In genomic region chr13:62483774-62484173, GRCh38 we compare ENCODE assay signal across 28 cellular contexts.
DNase-seq lines count a peak whose midpoint lies in the region; ATAC-seq and TF ChIP-seq lines count a peak whose summit lies in the region.
"Had no signal": no experiment of that assay in that cellular context is flagged by ENCODE, and none has a peak within 500 bp of the region (broad histone marks: within the 10 kb centered on the region; RNA-seq: fewer than 3 reads in every experiment).

No MANE protein-coding gene starts in this region.

- H2BK15ac ChIP-seq in H9 (ENCODE audit: low read depth, low read length) (no peak overlapping the region), neuronal stem cell (ENCODE audit: low read length) (no peak overlapping the region)

- no peak overlapping the region for H3T11ph ChIP-seq in H9 (ENCODE audit: low read length)

- H3K4me2 ChIP-seq in H9 (ENCODE audit: insufficient read depth, insufficient read length, low read length) (no peak overlapping the region), neuronal stem cell (ENCODE audit: insufficient read depth, low read length, poor library complexity, severe bottlenecking) (no peak overlapping the region)

- no peak overlapping the region for H3K18ac ChIP-seq in H9 (ENCODE audit: insufficient read length, low read depth, low read length)
- no peak overlapping the region for H3K18ac ChIP-seq in neuronal stem cell (ENCODE audit: low read length)

- peak overlapping the region; percentile 16 to 97 (median 42); a peak in 6 of 7 replicates for H3K27ac Mint-ChIP-seq in H9
- H3K27ac Mint-ChIP-seq in stimulated activated naive CD8-positive, alpha-beta T cell treated with anti-CD3 and anti-CD28 coated beads, Interleukin-15, amount 100 ng/mL, for 72 hours, result no peak overlapping the region
- H3K27ac Mint-ChIP-seq: activated CD4-positive, alpha-beta T cell treated with anti-CD3 and anti-CD28 coated beads for 36 hours; activated naive CD4-positive, alpha-beta T cell treated with anti-CD3 and anti-CD28 coated beads, Interleukin-2, amount 10 ng/mL, durations not matched to agents 7 days and 5 days; activated T-cell treated with anti-CD3 and anti-CD28 coated beads, Interleukin-2, amount 50 U/mL, for 72 hours; CD4-positive, alpha-beta memory T cell; T-cell had no signal

- DNase-seq in H9, result no peak
- peak; percentile 97 for DNase-seq in NCI-H146 treated with DMSO at 0.1 percent for 48 hours (lab: John Stamatoyannopoulos, UW; ENCODE audit: unreplicated experiment)
- peak; percentile 45 for DNase-seq in astrocyte of the hippocampus (ENCODE audit: low read depth, low spot score)
- no peak for DNase-seq in neuronal stem cell (ENCODE audit: low spot score)
- DNase-seq in lower leg skin (ENCODE audit: low spot score in 2 of 2), result no peak
- no peak for DNase-seq in NCI-H128 (lab: John Stamatoyannopoulos, UW; ENCODE audit: unreplicated experiment)
- DNase-seq in stimulated activated naive CD8-positive, alpha-beta T cell treated with anti-CD3 and anti-CD28 coated beads, Interleukin-15, amount 100 ng/mL, for 72 hours, result no peak
- DNase-seq: activated CD4-positive, alpha-beta T cell treated with anti-CD3 and anti-CD28 coated beads for 36 hours; activated naive CD4-positive, alpha-beta T cell treated with anti-CD3 and anti-CD28 coated beads, Interleukin-2, amount 10 ng/mL, durations not matched to agents 7 days and 5 days; activated T-cell treated with anti-CD3 and anti-CD28 coated beads, Interleukin-2, amount 50 U/mL, for 72 hours; anterior cingulate cortex; CD4-positive, alpha-beta memory T cell; effector CD4-positive, alpha-beta T cell; GF-D8; NCI-H1048; NCI-H2029; NCI-H526 treated with DMSO at 0.1 percent for 48 hours; nucleus accumbens; PC-3; SHP77 treated with DMSO at 0.1 percent for 48 hours; spleen; stimulated activated CD4-positive, alpha-beta T cell treated with anti-CD3 and anti-CD28 coated beads, Interleukin-4, amount 100 ng/mL, for 1 hour; stimulated activated naive CD4-positive, alpha-beta T cell treated with Interleukin-2 at 50 U/mL for 16 hours; T-cell; thyroid gland had no signal

- TF ChIP-seq CTCF in H9 (conservative IDR thresholded peaks at IDR 0.05) (no peak), lower leg skin (IDR thresholded peaks at IDR 0.05) (no peak)

- no peak overlapping the region for H3K23ac ChIP-seq in H9 (ENCODE audit: insufficient read length, low read depth, low read length)
- H3K23ac ChIP-seq in neuronal stem cell (ENCODE audit: low read depth, low read length, poor library complexity), result no peak overlapping the region

- H3K4me1 ChIP-seq in H9 (ENCODE audit: insufficient read depth, low read length) (no peaks in the 10 kb centered on the region; the same call in 1 of the 2 replicates), neuronal stem cell (ENCODE audit: control insufficient read depth in 2 of 2, insufficient read depth in 1 of 2, low read depth in 1 of 2, low read length in 2 of 2) (peaks cover 0 to 1% of the 10 kb centered on the region in 2 donors)
- H3K4me1 ChIP-seq: esophagus muscularis mucosa, gastroesophageal sphincter, spleen, thyroid gland had no signal

- H3K14ac ChIP-seq in H9 (ENCODE audit: insufficient read depth, low read length) (no peak overlapping the region), neuronal stem cell (ENCODE audit: low read length) (no peak overlapping the region)

- H4K8ac ChIP-seq in H9 (replicated peaks; ENCODE audit: insufficient read length, low read depth, low read length) (no peak overlapping the region), neuronal stem cell (ENCODE audit: low read depth, low read length) (no peak overlapping the region)

- H2AK5ac ChIP-seq in H9 (ENCODE audit: insufficient read length, low read length) (no peak overlapping the region), neuronal stem cell (ENCODE audit: low read depth, low read length) (no peak overlapping the region)

- H3K27me3 ChIP-seq in H9 (ENCODE audit: insufficient read depth, low read length) (no peaks in the 10 kb centered on the region), neuronal stem cell (ENCODE audit: control insufficient read depth in 3 of 3, insufficient read depth in 3 of 3, low read depth in 1 of 3, low read length in 3 of 3) (no peaks in the 10 kb centered on the region)
- H3K27me3 ChIP-seq: esophagus muscularis mucosa, gastroesophageal sphincter, spleen, thyroid gland had no signal

- H4K5ac ChIP-seq in H9 (ENCODE audit: insufficient read length, low read depth, low read length), result no peak overlapping the region

- H3K9ac ChIP-seq in H9 (ENCODE audit: extremely low read depth, insufficient read length, low read length) (no peak overlapping the region), neuronal stem cell (ENCODE audit: low read depth, low read length, poor library complexity) (no peak overlapping the region)

- H3K4me3 ChIP-seq in neuronal stem cell (ENCODE audit: low read length in 2 of 2) (no peak overlapping the region), lower leg skin (ENCODE audit: low read depth, poor library complexity, severe bottlenecking) (no peak overlapping the region)
- H3K4me3 ChIP-seq: esophagus muscularis mucosa, gastroesophageal sphincter, lung, spleen, thyroid gland had no signal

- H3K23me2 ChIP-seq in H9 (ENCODE audit: insufficient read length, low read depth, low read length, poor library complexity, severe bottlenecking), result no peaks in the 10 kb centered on the region

- H3K4me3 Mint-ChIP-seq in H9, result no peak overlapping the region
- H3K4me3 Mint-ChIP-seq in stimulated activated naive CD8-positive, alpha-beta T cell treated with anti-CD3 and anti-CD28 coated beads, Interleukin-15, amount 100 ng/mL, for 72 hours, result no peak overlapping the region
- H3K4me3 Mint-ChIP-seq: activated CD4-positive, alpha-beta T cell treated with anti-CD3 and anti-CD28 coated beads for 36 hours; activated naive CD4-positive, alpha-beta T cell treated with anti-CD3 and anti-CD28 coated beads, Interleukin-2, amount 10 ng/mL, durations not matched to agents 7 days and 5 days; activated T-cell treated with anti-CD3 and anti-CD28 coated beads, Interleukin-2, amount 50 U/mL, for 72 hours; CD4-positive, alpha-beta memory T cell; T-cell had no signal

- H3K27ac ChIP-seq in H9 (ENCODE audit: insufficient read length, low read depth, low read length) (no peak overlapping the region), neuronal stem cell (replicated peaks; ENCODE audit: low read length) (no peak overlapping the region)
- H3K27ac ChIP-seq: esophagus muscularis mucosa, gastroesophageal sphincter, spleen, thyroid gland had no signal

- H2AFZ ChIP-seq in H9 (ENCODE audit: low read length) (no peak overlapping the region), neuronal stem cell (ENCODE audit: low read length) (peak overlapping the region; percentile 72)

- TF ChIP-seq POLR2A in lower leg skin (IDR thresholded peaks at IDR 0.05), result no peak

- H3K9me3 Mint-ChIP-seq in H9, result no peaks in the 10 kb centered on the region
- peaks cover 7 to 10% of the 10 kb centered on the region in 2 donors for H3K9me3 Mint-ChIP-seq in stimulated activated naive CD8-positive, alpha-beta T cell treated with anti-CD3 and anti-CD28 coated beads, Interleukin-15, amount 100 ng/mL, for 72 hours
- H3K9me3 Mint-ChIP-seq: activated naive CD4-positive, alpha-beta T cell treated with anti-CD3 and anti-CD28 coated beads, Interleukin-2, amount 10 ng/mL, durations not matched to agents 7 days and 5 days had no signal

- H3K79me1 ChIP-seq in H9 (ENCODE audit: insufficient read depth, low read depth, low read length, poor library complexity, severe bottlenecking), result no peaks in the 10 kb centered on the region
- H3K79me1 ChIP-seq in neuronal stem cell (ENCODE audit: low read depth, low read length), result no peaks in the 10 kb centered on the region

- H3K4ac ChIP-seq in H9 (ENCODE audit: low read depth, low read length) (no peak overlapping the region), neuronal stem cell (ENCODE audit: low read length) (no peak overlapping the region)

- H2BK12ac ChIP-seq in H9 (ENCODE audit: insufficient read length, low read depth, low read length), result no peak overlapping the region
- no peak overlapping the region for H2BK12ac ChIP-seq in neuronal stem cell (ENCODE audit: low read length)

- no peak overlapping the region for H4K91ac ChIP-seq in H9 (ENCODE audit: insufficient read length, low read depth, low read length)
- H4K91ac ChIP-seq in neuronal stem cell (ENCODE audit: low read depth, low read length, poor library complexity), result no peak overlapping the region

- ATAC-seq in stimulated activated naive CD8-positive, alpha-beta T cell treated with anti-CD3 and anti-CD28 coated beads, Interleukin-15, amount 100 ng/mL, for 72 hours, result no peak
- ATAC-seq: activated CD4-positive, alpha-beta T cell treated with anti-CD3 and anti-CD28 coated beads for 36 hours; activated T-cell treated with anti-CD3 and anti-CD28 coated beads, Interleukin-2, amount 50 U/mL, for 72 hours; gastroesophageal sphincter; PC-3; T-cell had no signal

- H2BK5ac ChIP-seq in H9 (ENCODE audit: insufficient read length, low read length) (no peak overlapping the region), neuronal stem cell (ENCODE audit: low read length) (no peak overlapping the region)

- no peak overlapping the region for H2BK20ac ChIP-seq in H9 (ENCODE audit: low read depth, low read length, poor library complexity, severe bottlenecking)

- H3K4me1 Mint-ChIP-seq in H9, result peaks cover 15 to 23% of the 10 kb centered on the region in 2 experiments
- no peaks in the 10 kb centered on the region for H3K4me1 Mint-ChIP-seq in stimulated activated naive CD8-positive, alpha-beta T cell treated with anti-CD3 and anti-CD28 coated beads, Interleukin-15, amount 100 ng/mL, for 72 hours
- H3K4me1 Mint-ChIP-seq: activated CD4-positive, alpha-beta T cell treated with anti-CD3 and anti-CD28 coated beads for 36 hours; activated naive CD4-positive, alpha-beta T cell treated with anti-CD3 and anti-CD28 coated beads, Interleukin-2, amount 10 ng/mL, durations not matched to agents 7 days and 5 days; CD4-positive, alpha-beta memory T cell; T-cell had no signal

- H3K79me2 ChIP-seq in H9 (ENCODE audit: insufficient read depth, low read length), result no peaks in the 10 kb centered on the region

- no peak overlapping the region for H2BK120ac ChIP-seq in H9 (ENCODE audit: low read depth, low read length, poor library complexity, severe bottlenecking)
- H2BK120ac ChIP-seq in neuronal stem cell (ENCODE audit: low read depth, low read length), result no peak overlapping the region

- intact Hi-C loops in lower leg skin (cut with DNase I; ENCODE audit: low total_unique reads), result no loop called here

- H3K9me3 ChIP-seq in H9 (ENCODE audit: control insufficient read depth, low read depth, low read length), result no peaks in the 10 kb centered on the region
- no peaks in the 10 kb centered on the region for H3K9me3 ChIP-seq in neuronal stem cell (replicated peaks in 1 of 2; ENCODE audit: control insufficient read depth in 2 of 2, insufficient read depth in 1 of 2, low read depth in 1 of 2, low read length in 2 of 2)
- H3K9me3 ChIP-seq: esophagus muscularis mucosa, gastroesophageal sphincter, thyroid gland had no signal

- WGBS in H9 (ENCODE audit: extremely low coverage, insufficient read length, low lambda C conversion rate), result no CpG with 5 or more reads among the region's 1 CpG
- WGBS in neuronal stem cell (ENCODE audit: extremely low coverage in 2 of 2, insufficient read length in 2 of 2, insufficient replicate concordance in 1 of 2), 2 donors, result no CpG with 5 or more reads among the region's 1 CpG
- 19 to 27% methylated on average over 1 of the region's 1 CpG for WGBS in lower leg skin, 2 donors

- H3K56ac ChIP-seq in H9 (ENCODE audit: insufficient read length, low read depth, low read length), result no peak overlapping the region

- H3K36me3 Mint-ChIP-seq in H9 (ENCODE audit: insufficient read depth in 1 of 3, low read depth in 3 of 3), result peaks cover 0 to 5% (median 0%) of the 10 kb centered on the region in 3 experiments; a peak in 1 of 7 replicates
- H3K36me3 Mint-ChIP-seq: activated naive CD4-positive, alpha-beta T cell treated with anti-CD3 and anti-CD28 coated beads, Interleukin-2, amount 10 ng/mL, durations not matched to agents 7 days and 5 days; CD4-positive, alpha-beta memory T cell; T-cell had no signal

- H3K36me3 ChIP-seq in neuronal stem cell (replicated peaks in 1 of 2; ENCODE audit: control insufficient read depth in 2 of 2, insufficient read depth in 2 of 2, low read length in 2 of 2), result no peaks in the 10 kb centered on the region
- H3K36me3 ChIP-seq: esophagus muscularis mucosa, gastroesophageal sphincter, spleen, thyroid gland had no signal

- H3K27me3 Mint-ChIP-seq in H9 (ENCODE audit: low read depth), result no peaks in the 10 kb centered on the region
- no peaks in the 10 kb centered on the region for H3K27me3 Mint-ChIP-seq in stimulated activated naive CD8-positive, alpha-beta T cell treated with anti-CD3 and anti-CD28 coated beads, Interleukin-15, amount 100 ng/mL, for 72 hours
- H3K27me3 Mint-ChIP-seq: activated CD4-positive, alpha-beta T cell treated with anti-CD3 and anti-CD28 coated beads for 36 hours; activated naive CD4-positive, alpha-beta T cell treated with anti-CD3 and anti-CD28 coated beads, Interleukin-2, amount 10 ng/mL, durations not matched to agents 7 days and 5 days; CD4-positive, alpha-beta memory T cell; T-cell had no signal

- no peaks in the 10 kb centered on the region for H4K20me1 ChIP-seq in H9 (ENCODE audit: control insufficient read depth, insufficient read depth, insufficient read length)

Comparison
In these comparisons a context has a peak if more than half of its experiments do, and no peak if none do; other contexts are left out.
1. DNase-seq: peak in NCI-H146 treated with DMSO at 0.1 percent for 48 hours (single experiment) and astrocyte of the hippocampus (single experiment); none in H9 (single experiment), neuronal stem cell (single experiment), lower leg skin (0 of 2), NCI-H128 (single experiment) and stimulated activated naive CD8-positive, alpha-beta T cell treated with anti-CD3 and anti-CD28 coated beads, Interleukin-15, amount 100 ng/mL, for 72 hours (0 of 2).
2. H3K27ac Mint-ChIP-seq: peak in H9 (3 of 3); none in stimulated activated naive CD8-positive, alpha-beta T cell treated with anti-CD3 and anti-CD28 coated beads, Interleukin-15, amount 100 ng/mL, for 72 hours (0 of 2).